In genomic region chr1:45750298-45751038, GRCh38 we compare ENCODE assay signal across 8 cellular contexts. TPM values are rescaled to one million over a fixed set of nuclear protein-coding genes. Genes with fewer than 3 reads are reported as not detected.
DNase-seq lines count a peak whose midpoint lies in the region; ATAC-seq and TF ChIP-seq lines count a peak whose summit lies in the region.

Gene IPP, minus strand, starts transcription at chr1:45750653. Its CDS starts 4,242 bp downstream, at chr1:45746411.

- no peaks in the 10 kb centered on the region for H3K36me3 Mint-ChIP-seq in activated naive CD4-positive, alpha-beta T cell treated with anti-CD3 and anti-CD28 coated beads for 36 hours (ENCODE audit: low read depth)

- ATAC-seq in gastroesophageal sphincter = peak; percentile 99

- H3K4me3 Mint-ChIP-seq in activated naive CD4-positive, alpha-beta T cell treated with anti-CD3 and anti-CD28 coated beads for 36 hours = peak within 1 kb of the TSS; percentile 95

- CTCF ChIA-PET in activated naive CD4-positive, alpha-beta T cell treated with anti-CD3 and anti-CD28 coated beads for 36 hours (lab: Charles Lee) = interaction anchor here (0.7 kb wide), 1 partner anchor 91 kb away, joined by 3 read pairs; no protein-coding TSS in a partner anchor

- TF ChIP-seq POLR2A in gastroesophageal sphincter (IDR thresholded peaks at IDR 0.05) = peak; percentile 94 to 96
- peak in 1 of 2 donors; percentile 94 for TF ChIP-seq POLR2A in suprapubic skin (IDR thresholded peaks at IDR 0.05)

- TF ChIP-seq EP300 in gastroesophageal sphincter (IDR thresholded peaks at IDR 0.05) (no peak), suprapubic skin (IDR thresholded peaks at IDR 0.05) (no peak)

- H3K27ac ChIP-seq in gastroesophageal sphincter (peak within 1 kb of the TSS; percentile 91 to 98 (median 95)), suprapubic skin (peak within 1 kb of the TSS; percentile 94)

- H3K36me3 ChIP-seq in GM06990 (ENCODE audit: control insufficient read depth, insufficient read depth, low read length) (no peaks in the 10 kb centered on the region), gastroesophageal sphincter (peaks cover 0 to 8% of the 10 kb centered on the region in 2 donors), suprapubic skin (peaks cover 7% of the 10 kb centered on the region)

- intact Hi-C loops in activated naive CD4-positive, alpha-beta T cell treated with anti-CD3 and anti-CD28 coated beads for 36 hours (cut with micrococcal nuclease) = loop anchor here (1.0 to 10.0 kb wide), 8 partner anchors 53 to 497 kb away; partner anchors contain the start of genes CCDC163, GPBP1L1, MAST2 and MMACHC

- H3K27me3 ChIP-seq in GM06990 (replicated peaks; ENCODE audit: control insufficient read depth, insufficient read depth, low read length) (no peaks in the 10 kb centered on the region), gastroesophageal sphincter (no peaks in the 10 kb centered on the region), suprapubic skin (no peaks in the 10 kb centered on the region)

- H3K9me3 ChIP-seq in gastroesophageal sphincter (peaks cover 0 to 6% (median 0%) of the 10 kb centered on the region in 3 donors), suprapubic skin (no peaks in the 10 kb centered on the region)

- peaks cover 9% of the 10 kb centered on the region for H3K9me3 Mint-ChIP-seq in activated naive CD4-positive, alpha-beta T cell treated with anti-CD3 and anti-CD28 coated beads for 36 hours

- peaks cover 31% of the 10 kb centered on the region for H3K4me1 Mint-ChIP-seq in activated naive CD4-positive, alpha-beta T cell treated with anti-CD3 and anti-CD28 coated beads for 36 hours (ENCODE audit: low read depth)

- DNase-seq in GM06990 (ENCODE audit: extremely low read depth, insufficient read length) (peak; percentile 98), HFF-Myc (ENCODE audit: extremely low read depth, low read depth) (peak; percentile 85), NAMALWA (ENCODE audit: low spot score) (peak; percentile 97), SK-N-DZ (ENCODE audit: low spot score) (peak; percentile 95), non-pigmented ciliary epithelial cell (ENCODE audit: low read depth) (peak; percentile 80), suprapubic skin (ENCODE audit: low spot score in 2 of 2) (peak; percentile 97)
- DNase-seq in activated naive CD4-positive, alpha-beta T cell treated with anti-CD3 and anti-CD28 coated beads for 36 hours = peak; percentile 96

- 0% methylated on average over 14 of the region's 58 CpGs; no CpG with 5 or more reads in 1 of the 2 donors for WGBS in gastroesophageal sphincter (ENCODE audit: low coverage in 1 of 2), 2 donors
- WGBS in suprapubic skin = 0% methylated on average over 27 of the region's 58 CpGs

- peak; percentile 57 for TF ChIP-seq CTCF in GM06990 (IDR thresholded peaks at IDR 0.05; ENCODE audit: insufficient read depth, low read length, poor library complexity, severe bottlenecking)
- TF ChIP-seq CTCF in HFF-Myc (IDR thresholded peaks at IDR 0.05; ENCODE audit: low read depth, low read length, missing control alignments) = no peak
- TF ChIP-seq CTCF in gastroesophageal sphincter (IDR thresholded peaks at IDR 0.05) = peak in 3 of 4 experiments; percentile 14 to 49 (median 38)
- TF ChIP-seq CTCF in suprapubic skin (IDR thresholded peaks at IDR 0.05) = no peak

- H3K4me3 ChIP-seq in GM06990 (replicated peaks; ENCODE audit: low read depth, low read length) (peak within 1 kb of the TSS; percentile 90), HFF-Myc (replicated peaks; ENCODE audit: low read depth, low read length) (peak within 1 kb of the TSS; percentile 62), gastroesophageal sphincter (peak within 1 kb of the TSS; percentile 71 to 86), suprapubic skin (peak within 1 kb of the TSS; percentile 60)

- H3K27me3 Mint-ChIP-seq in activated naive CD4-positive, alpha-beta T cell treated with anti-CD3 and anti-CD28 coated beads for 36 hours (ENCODE audit: low read depth) = no peaks in the 10 kb centered on the region

- H3K27ac Mint-ChIP-seq in activated naive CD4-positive, alpha-beta T cell treated with anti-CD3 and anti-CD28 coated beads for 36 hours = peak within 1 kb of the TSS; percentile 97

- H3K4me1 ChIP-seq in gastroesophageal sphincter = peaks cover 0 to 38% (median 10%) of the 10 kb centered on the region in 3 donors
- peaks cover 21% of the 10 kb centered on the region for H3K4me1 ChIP-seq in suprapubic skin

RNA-seq across cellular contexts. Expression of gene IPP, which starts in this region (rescaled TPM):
- polyA plus RNA-seq in SK-N-DZ (2014; cell fraction: cytosol; rRNA removed) = 3.3 and 4.3 TPM in 2 replicates
- polyA plus RNA-seq in SK-N-DZ (2014; cell fraction: nucleus; rRNA removed) = 1.4 and 1.7 TPM in 2 replicates
- 10 to 100 TPM; 19.1 to 20.2 TPM for total RNA-seq in activated naive CD4-positive, alpha-beta T cell treated with anti-CD3 and anti-CD28 coated beads for 36 hours
- total RNA-seq in gastroesophageal sphincter (10 to 100 TPM in 1 of 4 donors, 1 to 10 TPM in 3; 6.7 to 16.3 (median 8.0) TPM), suprapubic skin (10 to 100 TPM in 3 of 4 donors, 1 to 10 TPM in 1; 7.0 to 11.8 (median 11.3) TPM)

Comparison
In these comparisons a context has a peak if more than half of its experiments do, and no peak if none do; other contexts are left out.
1. Peak in every context shown above with its lines: DNase-seq, ATAC-seq, H3K4me3 ChIP-seq and H3K27ac ChIP-seq.
2. CTCF ChIP-seq: peak in GM06990 (single experiment) and gastroesophageal sphincter (3 of 4); none in HFF-Myc (single experiment) and suprapubic skin (0 of 2).